29 cellular contexts compared by ENCODE assay signal in the genomic region with DNA sequence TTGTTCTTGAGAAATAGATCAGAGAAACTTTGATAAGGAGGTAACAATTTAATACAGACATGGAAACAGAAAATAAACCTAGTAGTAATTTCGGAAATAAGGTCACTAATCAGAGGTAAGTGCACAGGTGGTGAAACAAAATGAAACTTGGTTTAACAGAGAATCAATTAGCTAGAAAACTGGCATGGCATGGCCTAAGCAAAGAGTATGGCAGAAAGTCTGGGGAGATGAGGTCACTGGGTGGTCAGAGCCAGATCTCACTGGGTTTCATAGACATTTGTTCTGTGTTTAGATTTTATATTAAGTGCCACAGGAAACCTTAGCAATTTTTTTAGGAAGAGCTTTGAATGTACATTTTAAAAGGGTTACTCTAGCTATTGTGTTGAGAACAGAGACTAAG.
"Had no signal": no experiment of that assay in that cellular context is flagged by ENCODE, and none has a peak within 500 bp of the region (broad histone marks: within the 10 kb centered on the region; RNA-seq: fewer than 3 reads in every experiment).

No MANE protein-coding gene starts in this region.

- H3K27me3 ChIP-seq: MG63, SJCRH30 had no signal

- H3K36me3 ChIP-seq: MG63, SJCRH30 had no signal

- H3K27ac ChIP-seq: PC-9, RWPE1, SJCRH30, SK-N-MC had no signal

- H3K4me2 ChIP-seq: PC-9 had no signal

- FAIRE-seq: RCC 7860 had no signal

- H3K9me3 ChIP-seq: MG63, SJCRH30 had no signal

- H3K4me3 Mint-ChIP-seq: T-cell had no signal

- H3K27me3 Mint-ChIP-seq: T-cell had no signal

- H3K36me3 Mint-ChIP-seq: T-cell had no signal

- H3K4me1 Mint-ChIP-seq: T-cell had no signal

- H3K27ac Mint-ChIP-seq: T-cell had no signal

- H3K4me3 ChIP-seq: MG63, PC-9, SJCRH30, SK-N-MC had no signal

- ATAC-seq: Panc1, Right ventricle myocardium inferior, SK-N-SH treated with all-trans-retinoic acid at 6 μM for 48 hours, T-cell had no signal

- DNase-seq: Kasumi-1, MG63, NCI-H1092, NCI-H1105, NCI-H1417 treated with DMSO at 0.1 percent for 48 hours, NCI-H1436 treated with DMSO at 0.1 percent for 48 hours, NCI-H1694 treated with DMSO at 0.1 percent for 48 hours, NCI-H187 treated with DMSO at 0.1 percent for 48 hours, NCI-H2029, NCI-H2081, NCI-H2171 treated with DMSO at 0.1 percent for 48 hours, NCI-H2227 treated with DMSO at 0.1 percent for 48 hours, NCI-H446 treated with DMSO at 0.1 percent for 48 hours, NCI-H510A, NCI-H524, NCI-H69, NCI-H748 treated with DMSO at 0.1 percent for 48 hours, NCI-H82, PC-9, SHP77, SIG-M5, SJCRH30, T-cell had no signal

- H2AFZ ChIP-seq: PC-9 had no signal

- H3K4me1 ChIP-seq: SJCRH30 had no signal
